In the genomic region with DNA sequence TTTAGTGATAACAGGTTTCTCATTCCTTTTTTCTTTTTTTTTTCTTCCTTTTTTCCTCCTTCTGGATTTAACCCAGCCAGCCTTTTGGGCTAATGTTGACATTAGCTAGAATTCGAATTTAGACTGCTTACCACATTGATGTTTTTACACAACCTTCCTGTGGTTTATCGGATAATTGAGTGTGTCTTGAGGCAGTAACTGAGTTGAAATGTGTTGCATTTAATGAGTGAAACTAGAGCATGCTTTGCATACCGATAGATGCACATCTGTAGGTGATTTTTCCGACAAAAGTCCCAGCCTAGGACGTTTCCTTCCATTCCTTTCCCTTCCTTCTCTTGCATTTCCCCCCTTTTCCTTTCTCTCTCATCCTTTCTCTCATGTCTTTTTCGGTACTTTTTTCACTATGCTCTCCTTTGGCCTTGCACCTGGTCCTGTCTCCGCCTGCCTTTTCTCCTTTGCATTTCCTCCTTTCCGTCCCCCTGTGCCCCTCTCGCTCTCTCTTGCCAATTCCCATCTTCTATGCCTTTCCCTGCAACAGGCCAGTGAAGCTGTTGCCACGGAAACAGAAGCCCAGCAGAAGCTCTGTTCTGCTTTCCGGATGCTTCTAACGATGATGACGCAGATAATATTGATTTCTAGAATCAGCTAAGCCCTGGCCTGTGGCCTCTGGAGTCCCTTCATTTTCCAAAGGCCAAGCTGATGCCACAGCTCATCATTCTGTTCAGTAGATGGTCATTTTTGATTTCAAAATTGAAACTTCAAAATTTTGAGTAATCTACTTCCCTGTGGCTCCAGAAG, we compare ENCODE assay signal across 14 cellular contexts. TPM values are rescaled to one million over a fixed set of nuclear protein-coding genes. Genes with fewer than 3 reads are reported as not detected.
DNase-seq lines count a peak whose midpoint lies in the region; ATAC-seq and TF ChIP-seq lines count a peak whose summit lies in the region.
"Had no signal": no experiment of that assay in that cellular context is flagged by ENCODE, and none has a peak within 500 bp of the region (broad histone marks: within the 10 kb centered on the region; RNA-seq: fewer than 3 reads in every experiment).

No MANE protein-coding gene starts in this region.

- H3K36me3 Mint-ChIP-seq in activated naive CD4-positive, alpha-beta T cell treated with anti-CD3 and anti-CD28 coated beads, Interleukin-2, amount 50 U/mL, for 72 hours: no peaks in the 10 kb centered on the region
- peaks cover 3% of the 10 kb centered on the region for H3K36me3 Mint-ChIP-seq in activated naive CD4-positive, alpha-beta T cell treated with anti-CD3 and anti-CD28 coated beads, Interleukin-2, amount 10 ng/mL, durations not matched to agents 7 days and 5 days
- H3K36me3 Mint-ChIP-seq in mesothelial cell of epicardium: no peaks in the 10 kb centered on the region

- H3K27me3 Mint-ChIP-seq in activated naive CD4-positive, alpha-beta T cell treated with anti-CD3 and anti-CD28 coated beads, Interleukin-2, amount 10 ng/mL, durations not matched to agents 7 days and 5 days: no peaks in the 10 kb centered on the region
- peaks cover 10% of the 10 kb centered on the region for H3K27me3 Mint-ChIP-seq in mesothelial cell of epicardium (ENCODE audit: low read depth)
- H3K27me3 Mint-ChIP-seq: CD4-positive, alpha-beta memory T cell had no signal

- CTCF ChIA-PET in activated naive CD4-positive, alpha-beta T cell treated with anti-CD3 and anti-CD28 coated beads, Interleukin-2, amount 10 ng/mL, durations not matched to agents 7 days and 5 days (lab: Charles Lee): interaction anchor here (1.1 kb wide), 1 partner anchor 15 kb away, joined by 4 read pairs; no protein-coding TSS in a partner anchor

- H3K4me3 ChIP-seq in Peyer's patch: no peak overlapping the region

- H3K36me3 ChIP-seq in Peyer's patch: no peaks in the 10 kb centered on the region

- no peak overlapping the region for H3K4me3 Mint-ChIP-seq in activated naive CD4-positive, alpha-beta T cell treated with anti-CD3 and anti-CD28 coated beads, Interleukin-2, amount 10 ng/mL, durations not matched to agents 7 days and 5 days
- H3K4me3 Mint-ChIP-seq in mesothelial cell of epicardium: no peak overlapping the region
- H3K4me3 Mint-ChIP-seq: CD4-positive, alpha-beta memory T cell had no signal

- H3K27ac Mint-ChIP-seq in activated naive CD4-positive, alpha-beta T cell treated with anti-CD3 and anti-CD28 coated beads, Interleukin-2, amount 50 U/mL, for 72 hours: peak overlapping the region; percentile 1 to 50
- no peak overlapping the region for H3K27ac Mint-ChIP-seq in activated naive CD4-positive, alpha-beta T cell treated with anti-CD3 and anti-CD28 coated beads, Interleukin-2, amount 10 ng/mL, durations not matched to agents 7 days and 5 days
- H3K27ac Mint-ChIP-seq in mesothelial cell of epicardium: peak overlapping the region; percentile 18

- TF ChIP-seq POLR2A in Peyer's patch (IDR thresholded peaks at IDR 0.05): no peak

- H3K9me3 Mint-ChIP-seq in activated naive CD4-positive, alpha-beta T cell treated with anti-CD3 and anti-CD28 coated beads, Interleukin-2, amount 50 U/mL, for 72 hours: no peaks in the 10 kb centered on the region
- no peaks in the 10 kb centered on the region for H3K9me3 Mint-ChIP-seq in activated naive CD4-positive, alpha-beta T cell treated with anti-CD3 and anti-CD28 coated beads, Interleukin-2, amount 10 ng/mL, durations not matched to agents 7 days and 5 days
- H3K9me3 Mint-ChIP-seq in mesothelial cell of epicardium: no peaks in the 10 kb centered on the region
- H3K9me3 Mint-ChIP-seq: CD4-positive, alpha-beta memory T cell had no signal

- H3K4me1 Mint-ChIP-seq in activated naive CD4-positive, alpha-beta T cell treated with anti-CD3 and anti-CD28 coated beads, Interleukin-2, amount 10 ng/mL, durations not matched to agents 7 days and 5 days: no peaks in the 10 kb centered on the region
- H3K4me1 Mint-ChIP-seq in mesothelial cell of epicardium: peaks cover 28% of the 10 kb centered on the region

- TF ChIP-seq CTCF in mesothelial cell of epicardium (IDR thresholded peaks at IDR 0.05; ENCODE audit: unreplicated experiment) (no peak), Peyer's patch (IDR thresholded peaks at IDR 0.05) (no peak)

- no peak for DNase-seq in activated naive CD4-positive, alpha-beta T cell treated with anti-CD3 and anti-CD28 coated beads, Interleukin-2, amount 50 U/mL, for 72 hours (ENCODE audit: low spot score in 2 of 2)
- DNase-seq in activated naive CD4-positive, alpha-beta T cell treated with anti-CD3 and anti-CD28 coated beads, Interleukin-2, amount 10 ng/mL, durations not matched to agents 7 days and 5 days: no peak
- DNase-seq in astrocyte of the hippocampus (ENCODE audit: low read depth, low spot score) (peak; percentile 55), mesothelial cell of epicardium (ENCODE audit: low spot score in 2 of 2, unreplicated experiment in 2 of 2) (no peak), SKM-1 treated with dmso at 0.1 percent for 144 hours (lab: John Stamatoyannopoulos, UW; ENCODE audit: unreplicated experiment) (no peak), Kasumi-1 (lab: John Stamatoyannopoulos, UW) (no peak), Peyer's patch (no peak)
- DNase-seq in NK-92 treated with Interleukin-12 subunit alpha and Interleukin-12 subunit beta, amount 100 ng/mL, for 24 hours (lab: John Stamatoyannopoulos, UW): no peak
- DNase-seq: activated CD4-positive, alpha-beta T cell treated with anti-CD3 and anti-CD28 coated beads, Interleukin-2, amount 50 U/mL, for 1 hour; activated T-cell treated with anti-CD3 and anti-CD28 coated beads, Interleukin-2, amount 50 U/mL, for 48 hours; CD4-positive, alpha-beta memory T cell; islet precursor cell; NCI-H2029 treated with DMSO at 0.1 percent for 48 hours; NCI-H774 had no signal

- no peak for ATAC-seq in activated naive CD4-positive, alpha-beta T cell treated with anti-CD3 and anti-CD28 coated beads, Interleukin-2, amount 50 U/mL, for 72 hours

- no peaks in the 10 kb centered on the region for H3K27me3 ChIP-seq in Peyer's patch

- no peaks in the 10 kb centered on the region for H3K9me3 ChIP-seq in Peyer's patch

- H3K27ac ChIP-seq in Peyer's patch: peak overlapping the region in 2 of 4 donors; percentile 34 to 73

- H3K4me1 ChIP-seq in Peyer's patch: peaks cover 0 to 36% (median 0%) of the 10 kb centered on the region in 4 donors

RNA-seq across cellular contexts. Expression of gene WDR25, which starts 23.0 kb away (rescaled TPM):
- total RNA-seq in activated naive CD4-positive, alpha-beta T cell treated with anti-CD3 and anti-CD28 coated beads, Interleukin-2, amount 50 U/mL, for 72 hours: 1 to 10 TPM; 3.6 to 7.4 TPM
- total RNA-seq in mesothelial cell of epicardium: 12.7 to 13.8 TPM (median 12.9 TPM) in 3 replicates
- total RNA-seq in Peyer's patch: 10 to 100 TPM in 2 of 4 donors, 1 to 10 TPM in 2; 1.7 to 11.7 (median 10.3) TPM
